Comparison of ENCODE assay signal across 10 cellular contexts in genomic region chr19:19595171-19595701, GRCh38. TPM values are rescaled to one million over a fixed set of nuclear protein-coding genes. Genes with fewer than 3 reads are reported as not detected.
DNase-seq lines count a peak whose midpoint lies in the region; ATAC-seq and TF ChIP-seq lines count a peak whose summit lies in the region.
"Had no signal": no experiment of that assay in that cellular context is flagged by ENCODE, and none has a peak within 500 bp of the region (broad histone marks: within the 10 kb centered on the region; RNA-seq: fewer than 3 reads in every experiment).

No MANE protein-coding gene starts in this region.

- peaks cover 83% of the 10 kb centered on the region for H3K4me1 Mint-ChIP-seq in activated naive CD4-positive, alpha-beta T cell treated with anti-CD3 and anti-CD28 coated beads, Interleukin-2, amount 10 ng/mL, durations not matched to agents 7 days and 5 days

- TF ChIP-seq CTCF in Peyer's patch (IDR thresholded peaks at IDR 0.05) (no peak), fibroblast of the aortic adventitia (IDR thresholded peaks at IDR 0.05; ENCODE audit: insufficient read depth, low read length) (no peak), thyroid gland (IDR thresholded peaks at IDR 0.05) (no peak)

- no peaks in the 10 kb centered on the region for H3K27me3 Mint-ChIP-seq in activated naive CD4-positive, alpha-beta T cell treated with anti-CD3 and anti-CD28 coated beads, Interleukin-2, amount 10 ng/mL, durations not matched to agents 7 days and 5 days

- CTCF ChIA-PET in activated naive CD4-positive, alpha-beta T cell treated with anti-CD3 and anti-CD28 coated beads, Interleukin-2, amount 10 ng/mL, durations not matched to agents 7 days and 5 days (lab: Charles Lee): no interaction called here

- peak overlapping the region; percentile 60 for H3K27ac Mint-ChIP-seq in activated naive CD4-positive, alpha-beta T cell treated with anti-CD3 and anti-CD28 coated beads, Interleukin-2, amount 10 ng/mL, durations not matched to agents 7 days and 5 days

- no peak overlapping the region for H3K4me3 ChIP-seq in Peyer's patch
- no peak overlapping the region for H3K4me3 ChIP-seq in fibroblast of the aortic adventitia (ENCODE audit: low read depth, low read length)
- no peak overlapping the region for H3K4me3 ChIP-seq in thyroid gland (replicated peaks in 1 of 3)

- H3K36me3 ChIP-seq in Peyer's patch: no peaks in the 10 kb centered on the region
- H3K36me3 ChIP-seq in thyroid gland: no peaks in the 10 kb centered on the region

- DNase-seq in activated naive CD4-positive, alpha-beta T cell treated with anti-CD3 and anti-CD28 coated beads, Interleukin-2, amount 10 ng/mL, durations not matched to agents 7 days and 5 days: no peak
- DNase-seq in activated naive CD4-positive, alpha-beta T cell (lab: John Stamatoyannopoulos, UW): no peak
- DNase-seq in Peyer's patch (peak in 1 of 3 donors; percentile 56), fibroblast of the aortic adventitia (ENCODE audit: low read depth) (peak; percentile 17), thyroid gland (peak; percentile 89 to 92), globus pallidus (ENCODE audit: low spot score) (no peak)
- DNase-seq: NCI-H1436 treated with DMSO at 0.1 percent for 48 hours had no signal

- ATAC-seq in GM19455 (IDR thresholded peaks at IDR 0.05; ENCODE audit: unreplicated experiment) (no peak), HG02610 (IDR thresholded peaks at IDR 0.05; ENCODE audit: unreplicated experiment) (no peak)

- no peaks in the 10 kb centered on the region for H3K9me3 Mint-ChIP-seq in activated naive CD4-positive, alpha-beta T cell treated with anti-CD3 and anti-CD28 coated beads, Interleukin-2, amount 10 ng/mL, durations not matched to agents 7 days and 5 days

- intact Hi-C loops in thyroid gland (cut with DNase I): no loop called here

- H3K4me1 ChIP-seq in Peyer's patch (peaks cover 0 to 27% (median 11%) of the 10 kb centered on the region in 4 donors), thyroid gland (peaks cover 23 to 55% of the 10 kb centered on the region in 2 donors)
- H3K4me1 ChIP-seq: parathyroid adenoma had no signal

- peaks cover 49% of the 10 kb centered on the region for H3K36me3 Mint-ChIP-seq in activated naive CD4-positive, alpha-beta T cell treated with anti-CD3 and anti-CD28 coated beads, Interleukin-2, amount 10 ng/mL, durations not matched to agents 7 days and 5 days

- WGBS in thyroid gland, 2 donors: 20 to 36% methylated on average over 8 of the region's 8 CpGs

- no peaks in the 10 kb centered on the region for H3K27me3 ChIP-seq in Peyer's patch
- no peaks in the 10 kb centered on the region for H3K27me3 ChIP-seq in thyroid gland

- H3K27ac ChIP-seq in Peyer's patch (peak overlapping the region; percentile 1 to 82 (median 10)), thyroid gland (peak overlapping the region; percentile 62 to 87 (median 80))
- H3K27ac ChIP-seq: parathyroid adenoma had no signal

- H3K9me3 ChIP-seq in Peyer's patch (no peaks in the 10 kb centered on the region), thyroid gland (no peaks in the 10 kb centered on the region)

- no peak overlapping the region for H3K4me3 Mint-ChIP-seq in activated naive CD4-positive, alpha-beta T cell treated with anti-CD3 and anti-CD28 coated beads, Interleukin-2, amount 10 ng/mL, durations not matched to agents 7 days and 5 days

- no peak for TF ChIP-seq POLR2A in Peyer's patch (IDR thresholded peaks at IDR 0.05)
- TF ChIP-seq POLR2A in thyroid gland (IDR thresholded peaks at IDR 0.05): peak in 1 of 2 donors; percentile 21

RNA-seq across cellular contexts. Expression of gene PBX4, which starts 23.3 kb away (rescaled TPM):
- total RNA-seq in Peyer's patch (10 to 100 TPM in 3 of 4 donors, 1 to 10 TPM in 1; 6.8 to 23.1 (median 14.1) TPM), fibroblast of the aortic adventitia (ENCODE audit: low replicate concordance) (0.33 and 0.45 TPM in 2 replicates), thyroid gland (10 to 100 TPM; 22.5 to 62.4 (median 38.4) TPM)

RNA-seq across cellular contexts. Expression of gene LPAR2, which starts 32.8 kb away (rescaled TPM):
- total RNA-seq in Peyer's patch: 10 to 100 TPM; 14.9 to 44.2 (median 34.6) TPM
- 0.33 and 1.1 TPM in 2 replicates for total RNA-seq in fibroblast of the aortic adventitia (ENCODE audit: low replicate concordance)
- total RNA-seq in thyroid gland: 10 to 100 TPM; 10.2 to 35.2 (median 22.9) TPM

RNA-seq across cellular contexts. Expression of gene GMIP, which starts 48.2 kb away (rescaled TPM):
- total RNA-seq in Peyer's patch: 10 to 100 TPM; 28.0 to 66.8 (median 42.8) TPM
- 2.0 and 3.2 TPM in 2 replicates for total RNA-seq in fibroblast of the aortic adventitia (ENCODE audit: low replicate concordance)
- total RNA-seq in thyroid gland: 10 to 100 TPM; 12.9 to 23.5 (median 17.3) TPM

RNA-seq across cellular contexts. Expression of gene CILP2, which starts 57.2 kb away (rescaled TPM):
- total RNA-seq in Peyer's patch: not detected
- 0.18 and 2.5 TPM in 2 replicates for total RNA-seq in fibroblast of the aortic adventitia (ENCODE audit: low replicate concordance)
- total RNA-seq in thyroid gland: 1 to 10 TPM in 3 of 4 donors, under 1 TPM in 1; 0.63 to 4.2 (median 2.4) TPM

Comparison
In these comparisons a context has a peak if more than half of its experiments do, and no peak if none do; other contexts are left out.
1. DNase-seq: peak in fibroblast of the aortic adventitia (single experiment) and thyroid gland (2 of 2); none in activated naive CD4-positive, alpha-beta T cell treated with anti-CD3 and anti-CD28 coated beads, Interleukin-2, amount 10 ng/mL, durations not matched to agents 7 days and 5 days (single experiment), activated naive CD4-positive, alpha-beta T cell (0 of 4) and globus pallidus (single experiment).